ENCODE assay signal across 16 cellular contexts in genomic region chr1:68358439-68358838, GRCh38.
DNase-seq lines count a peak whose midpoint lies in the region; ATAC-seq and TF ChIP-seq lines count a peak whose summit lies in the region.
"Had no signal": no experiment of that assay in that cellular context is flagged by ENCODE, and none has a peak within 500 bp of the region (broad histone marks: within the 10 kb centered on the region; RNA-seq: fewer than 3 reads in every experiment).

No MANE protein-coding gene starts in this region.

- no peaks in the 10 kb centered on the region for H3K36me3 Mint-ChIP-seq in naive thymus-derived CD8-positive, alpha-beta T cell

- H3K27ac Mint-ChIP-seq in naive thymus-derived CD8-positive, alpha-beta T cell, result no peak overlapping the region

- no peak overlapping the region for H3K4me3 Mint-ChIP-seq in naive thymus-derived CD8-positive, alpha-beta T cell

- BruUV-seq in A673 (replicated peaks; lab: Mats Ljungman, UMichigan), result no TSS peak

- H3K27me3 ChIP-seq in A673 (replicated peaks; ENCODE audit: insufficient read depth, low read depth, low read length, poor library complexity) (no peaks in the 10 kb centered on the region), left lung (no peaks in the 10 kb centered on the region)
- H3K27me3 ChIP-seq: esophagus squamous epithelium had no signal

- no peaks in the 10 kb centered on the region for H3K4me1 ChIP-seq in A673 (ENCODE audit: insufficient read depth, low read length, poor library complexity, severe bottlenecking)
- H3K4me1 ChIP-seq in left lung, result peaks cover 0 to 21% of the 10 kb centered on the region in 2 donors

- ATAC-seq in GM18511 (IDR thresholded peaks at IDR 0.05; ENCODE audit: unreplicated experiment) (peak; percentile 60), left lung (no peak), HG03097 (IDR thresholded peaks at IDR 0.05; ENCODE audit: low FRiP score, unreplicated experiment) (no peak)
- ATAC-seq in naive thymus-derived CD8-positive, alpha-beta T cell, result no peak
- ATAC-seq: activated CD4-positive, CD25-positive, alpha-beta regulatory T cell treated with anti-CD3 and anti-CD28 coated beads, Interleukin-2, amount 50 U/mL, for 24 hours; left colon had no signal

- CTCF ChIA-PET in A673 (lab: Charles Lee), result interaction anchor here (0.7 kb wide), 1 partner anchor 592 kb away, joined by 3 read pairs; no protein-coding TSS in a partner anchor

- H3K27ac ChIP-seq in A673 (ENCODE audit: low read depth, low read length, poor library complexity, severe bottlenecking), result no peak overlapping the region
- H3K27ac ChIP-seq in angular gyrus (ENCODE audit: low read depth, low read length), result peak overlapping the region; percentile 70
- no peak overlapping the region for H3K27ac ChIP-seq in left lung

- POLR2A ChIA-PET in A673 (lab: Charles Lee; ENCODE audit: low non-redundant PET), result no interaction called here
- POLR2A ChIA-PET in naive thymus-derived CD8-positive, alpha-beta T cell (lab: Charles Lee), result no interaction called here

- DNase-seq in A673 (ENCODE audit: low spot score) (peak; percentile 8), inferior parietal cortex (ENCODE audit: extremely low spot score) (peak; percentile 57), left lung (no peak), NCI-H187 (lab: John Stamatoyannopoulos, UW) (no peak)
- DNase-seq in naive thymus-derived CD8-positive, alpha-beta T cell, result no peak
- DNase-seq: activated gamma-delta T cell treated with Interleukin-2 at 50 U/mL for 16 hours, AML-193, DMS153, esophagus squamous epithelium, left colon, NCI-H187 treated with DMSO at 0.1 percent for 48 hours, NCI-H524 had no signal

- H3K9me3 Mint-ChIP-seq in naive thymus-derived CD8-positive, alpha-beta T cell, result peaks cover 0 to 6% (median 0%) of the 10 kb centered on the region in 9 donors

- peaks cover 5 to 23% (median 10%) of the 10 kb centered on the region in 5 donors for H3K27me3 Mint-ChIP-seq in naive thymus-derived CD8-positive, alpha-beta T cell

- H3K4me3 ChIP-seq in A673 (ENCODE audit: low read depth, low read length, poor library complexity, severe bottlenecking) (no peak overlapping the region), left lung (no peak overlapping the region)
- H3K4me3 ChIP-seq: esophagus squamous epithelium had no signal

- TF ChIP-seq CTCF in A673 (conservative IDR thresholded peaks at IDR 0.05; ENCODE audit: low read depth, low read length), result no peak
- TF ChIP-seq CTCF in left lung (IDR thresholded peaks at IDR 0.05), result no peak

- H3K36me3 ChIP-seq in A673 (ENCODE audit: insufficient read depth, low read length, poor library complexity, severe bottlenecking) (no peaks in the 10 kb centered on the region), left lung (no peaks in the 10 kb centered on the region)
- H3K36me3 ChIP-seq: esophagus squamous epithelium had no signal

- H3K9me3 ChIP-seq in A673 (ENCODE audit: low read depth, low read length, poor library complexity, severe bottlenecking) (no peaks in the 10 kb centered on the region), left lung (no peaks in the 10 kb centered on the region)
- H3K9me3 ChIP-seq: esophagus squamous epithelium had no signal

- H3K4me1 Mint-ChIP-seq in naive thymus-derived CD8-positive, alpha-beta T cell, result peaks cover 0 to 5% (median 0%) of the 10 kb centered on the region in 4 donors

- intact Hi-C loops in A673 (cut with micrococcal nuclease; ENCODE audit: unreplicated experiment), result no loop called here
- intact Hi-C loops in left lung (cut with DNase I), result loop anchor here in 1 of 2 donors (10.0 kb wide), 1 partner anchor 244 kb away; no protein-coding TSS in a partner anchor

Comparison
In these comparisons a context has a peak if more than half of its experiments do, and no peak if none do; other contexts are left out.
1. DNase-seq: peak in A673 (single experiment) and inferior parietal cortex (single experiment); none in left lung (0 of 2), NCI-H187 (0 of 2) and naive thymus-derived CD8-positive, alpha-beta T cell (0 of 10).